ENCODE assay signal across 11 cellular contexts in genomic region chrX:40182615-40183014, GRCh38.
"Had no signal": no experiment of that assay in that cellular context is flagged by ENCODE, and none has a peak within 500 bp of the region (broad histone marks: within the 10 kb centered on the region; RNA-seq: fewer than 3 reads in every experiment).

No MANE protein-coding gene starts in this region.

- H3K4me2 ChIP-seq: GM23338 had no signal

- DNase-seq: GM23248, GOT3, H7, H9, HCEC 1CT, HFFc6 had no signal

- ATAC-seq: GM23338, HCT116 had no signal

- H3K4me1 ChIP-seq: HAP-1 had no signal

- H3K27ac ChIP-seq: GM23248 had no signal

- H3K36me3 ChIP-seq: HAP-1 had no signal

- H3K9me3 ChIP-seq: HAP-1 had no signal

- H3K4me3 ChIP-seq: GM23248, GM23338, HAP-1 had no signal

- FAIRE-seq: H1, H54 had no signal
